In genomic region chr4:168601899-168602298, GRCh38 we compare ENCODE assay signal across 22 cellular contexts.
DNase-seq lines count a peak whose midpoint lies in the region; ATAC-seq, FAIRE-seq and TF ChIP-seq lines count a peak whose summit lies in the region.
"Had no signal": no experiment of that assay in that cellular context is flagged by ENCODE, and none has a peak within 500 bp of the region (broad histone marks: within the 10 kb centered on the region; RNA-seq: fewer than 3 reads in every experiment).

No MANE protein-coding gene starts in this region.

- TF ChIP-seq RAD21 in A549 (conservative IDR thresholded peaks at IDR 0.05 in 1 of 2, IDR thresholded peaks at IDR 0.05 in 1 of 2), result no peak

- no peak for FAIRE-seq in A549 (lab: Jason Lieb, UNC)
- FAIRE-seq: D721Med, H54 had no signal

- H3K4me3 ChIP-seq in A549 (no peak overlapping the region), PC-3 (ENCODE audit: low read length) (no peak overlapping the region), epithelial cell of esophagus (ENCODE audit: low read length) (no peak overlapping the region), neural progenitor cell (no peak overlapping the region), ovary (no peak overlapping the region)
- H3K4me3 ChIP-seq: BLaER1 treated with 17β-estradiol and CSF1 and Interleukin-3, amounts not matched to agents 10 nM and 100 nM had no signal

- H3K27me3 Mint-ChIP-seq in neural progenitor cell (ENCODE audit: insufficient read depth, low read depth), result no peaks in the 10 kb centered on the region
- no peaks in the 10 kb centered on the region for H3K27me3 Mint-ChIP-seq in glutamatergic neuron (ENCODE audit: unreplicated experiment)

- H3K4me1 ChIP-seq in A549 (peaks cover 57% of the 10 kb centered on the region), PC-3 (ENCODE audit: insufficient read depth, low read length) (peaks cover 48% of the 10 kb centered on the region), neural progenitor cell (peaks cover 29% of the 10 kb centered on the region), ovary (ENCODE audit: insufficient read depth) (no peaks in the 10 kb centered on the region)
- H3K4me1 ChIP-seq: BLaER1 treated with 17β-estradiol and CSF1 and Interleukin-3, amounts not matched to agents 10 nM and 100 nM had no signal

- no TSS peak for BruUV-seq in PC-3 (replicated peaks; lab: Mats Ljungman, UMichigan)

- POLR2A ChIA-PET in A549 (lab: Yijun Ruan, JAX), result no interaction called here
- POLR2A ChIA-PET in PC-3 (lab: Charles Lee; ENCODE audit: unreplicated experiment), result no interaction called here

- H3F3A ChIP-seq in PC-3 (ENCODE audit: low read length, unreplicated experiment), result no peaks in the 10 kb centered on the region
- peaks cover 29% of the 10 kb centered on the region for H3F3A ChIP-seq in neural progenitor cell (ENCODE audit: low read depth)

- H3K9me3 ChIP-seq in A549 (no peaks in the 10 kb centered on the region), PC-3 (ENCODE audit: low read length) (no peaks in the 10 kb centered on the region), neural progenitor cell (ENCODE audit: low read depth) (no peaks in the 10 kb centered on the region), ovary (no peaks in the 10 kb centered on the region)
- H3K9me3 ChIP-seq: BLaER1 treated with 17β-estradiol and CSF1 and Interleukin-3, amounts not matched to agents 10 nM and 100 nM; SK-N-SH had no signal

- TF ChIP-seq CTCF in A549 (IDR thresholded peaks at IDR 0.05) (no peak), PC-3 (conservative IDR thresholded peaks at IDR 0.05; ENCODE audit: low read depth, low read length) (no peak), epithelial cell of esophagus (IDR thresholded peaks at IDR 0.05; ENCODE audit: insufficient read depth, low read depth, low read length, missing control alignments) (no peak), neural progenitor cell (IDR thresholded peaks at IDR 0.05) (no peak), ovary (IDR thresholded peaks at IDR 0.05) (no peak), glutamatergic neuron (IDR thresholded peaks at IDR 0.05; ENCODE audit: partially characterized antibody, unreplicated experiment) (no peak)

- H3K4me3 Mint-ChIP-seq in neural progenitor cell (no peak overlapping the region), glutamatergic neuron (ENCODE audit: unreplicated experiment) (no peak overlapping the region)
- H3K4me3 Mint-ChIP-seq: CD4-positive, alpha-beta T cell had no signal

- H3K79me2 ChIP-seq in PC-3 (ENCODE audit: low read length) (no peaks in the 10 kb centered on the region), neural progenitor cell (ENCODE audit: low read depth) (no peaks in the 10 kb centered on the region)

- H3K4me1 Mint-ChIP-seq in neural progenitor cell (peaks cover 34% of the 10 kb centered on the region), glutamatergic neuron (ENCODE audit: low read depth, unreplicated experiment) (peaks cover 2% of the 10 kb centered on the region)

- H4K20me1 ChIP-seq in PC-3 (ENCODE audit: low read length) (no peaks in the 10 kb centered on the region), neural progenitor cell (ENCODE audit: low read depth) (no peaks in the 10 kb centered on the region)
- H4K20me1 ChIP-seq: BLaER1 treated with 17β-estradiol and CSF1 and Interleukin-3, amounts not matched to agents 10 nM and 100 nM had no signal

- ATAC-seq in A549, result peak in 1 of 2 experiments; percentile 49; a peak in 3 of 6 replicates
- no peak for ATAC-seq in PC-3
- ATAC-seq in HG03521 (IDR thresholded peaks at IDR 0.05; ENCODE audit: unreplicated experiment), result no peak
- ATAC-seq: Panc1 had no signal

- no peaks in the 10 kb centered on the region for H3K9me3 Mint-ChIP-seq in neural progenitor cell
- no peaks in the 10 kb centered on the region for H3K9me3 Mint-ChIP-seq in glutamatergic neuron (ENCODE audit: unreplicated experiment)
- H3K9me3 Mint-ChIP-seq: CD4-positive, alpha-beta T cell had no signal

- CTCF ChIA-PET in A549 (lab: Yijun Ruan, JAX), result interaction anchor here (0.7 to 0.8 kb wide), 2 partner anchors 13 to 17 kb away, joined by 3 to 4 read pairs; no protein-coding TSS in a partner anchor
- CTCF ChIA-PET in PC-3 (lab: Charles Lee), result no interaction called here

- H3K9me2 ChIP-seq in PC-3 (replicated peaks; ENCODE audit: low read length), result no peaks in the 10 kb centered on the region
- H3K9me2 ChIP-seq: SK-N-SH had no signal

- intact Hi-C loops in PC-3 (cut with micrococcal nuclease), result no loop called here
- intact Hi-C loops in ovary (cut with DNase I), result no loop called here

- H2AFZ ChIP-seq in PC-3 (ENCODE audit: low read length) (no peak overlapping the region), neural progenitor cell (replicated peaks) (no peak overlapping the region)

- H3K4me2 ChIP-seq in A549 (no peak overlapping the region), PC-3 (ENCODE audit: low read length) (peak overlapping the region; percentile 21; the same call in 1 of the 2 replicates), neural progenitor cell (no peak overlapping the region)
- H3K4me2 ChIP-seq: BLaER1 treated with 17β-estradiol and CSF1 and Interleukin-3, amounts not matched to agents 10 nM and 100 nM; SK-N-SH had no signal

- H3K36me3 ChIP-seq in PC-3 (ENCODE audit: low read depth, low read length) (no peaks in the 10 kb centered on the region), neural progenitor cell (no peaks in the 10 kb centered on the region), ovary (no peaks in the 10 kb centered on the region)
- H3K36me3 ChIP-seq: BLaER1 treated with 17β-estradiol and CSF1 and Interleukin-3, amounts not matched to agents 10 nM and 100 nM had no signal

- H3K9ac ChIP-seq in PC-3 (ENCODE audit: low read length), result peak overlapping the region; percentile 83
- no peak overlapping the region for H3K9ac ChIP-seq in neural progenitor cell
- H3K9ac ChIP-seq: BLaER1 treated with 17β-estradiol and CSF1 and Interleukin-3, amounts not matched to agents 10 nM and 100 nM; SK-N-SH had no signal

- no peak for TF ChIP-seq POLR2A in A549 (IDR thresholded peaks at IDR 0.05; ENCODE audit: low read length)
- TF ChIP-seq POLR2A in ovary (IDR thresholded peaks at IDR 0.05), result no peak

- 80% methylated on average over 4 of the region's 4 CpGs for WGBS in A549 (ENCODE audit: missing lambda C conversion rate)
- WGBS in ovary, 3 donors, result 96 to 99% (median 98%) methylated on average over 4 of the region's 4 CpGs

- H3K27ac ChIP-seq in A549 (peak overlapping the region; percentile 35 to 63; a peak in 3 of 6 replicates), PC-3 (ENCODE audit: low read length) (peak overlapping the region; percentile 97), neural progenitor cell (no peak overlapping the region), ovary (no peak overlapping the region)
- H3K27ac ChIP-seq: BLaER1 treated with 17β-estradiol and CSF1 and Interleukin-3, amounts not matched to agents 10 nM and 100 nM had no signal

- H3K27me3 ChIP-seq in PC-3 (ENCODE audit: low read length), result no peaks in the 10 kb centered on the region
- H3K27me3 ChIP-seq in neural progenitor cell, result no peaks in the 10 kb centered on the region
- H3K27me3 ChIP-seq in ovary, result no peaks in the 10 kb centered on the region
- H3K27me3 ChIP-seq: BLaER1 treated with 17β-estradiol and CSF1 and Interleukin-3, amounts not matched to agents 10 nM and 100 nM had no signal

- peak overlapping the region; percentile 50 for H3K27ac Mint-ChIP-seq in neural progenitor cell
- no peak overlapping the region for H3K27ac Mint-ChIP-seq in glutamatergic neuron (ENCODE audit: unreplicated experiment)
- H3K27ac Mint-ChIP-seq: CD4-positive, alpha-beta T cell had no signal

- TF ChIP-seq EP300 in A549 (IDR thresholded peaks at IDR 0.05), result no peak
- TF ChIP-seq EP300 in ovary (IDR thresholded peaks at IDR 0.05), result no peak

- no peaks in the 10 kb centered on the region for H3K36me3 Mint-ChIP-seq in neural progenitor cell
- no peaks in the 10 kb centered on the region for H3K36me3 Mint-ChIP-seq in glutamatergic neuron (ENCODE audit: unreplicated experiment)

- DNase-seq in A549 (ENCODE audit: low read depth in 1 of 2, low spot score in 1 of 2) (no peak), PC-3 (no peak), epithelial cell of esophagus (ENCODE audit: low read depth) (peak; percentile 39), neural progenitor cell (ENCODE audit: low spot score) (no peak), ovary (no peak), glutamatergic neuron (no peak)
- DNase-seq: AML-193; CD4-positive, alpha-beta T cell; KG1; NCI-H1048; NCI-H1417; NCI-H1694 treated with DMSO at 0.1 percent for 48 hours; NCI-H2081; NCI-H2227 treated with DMSO at 0.1 percent for 48 hours; NCI-H526 treated with DMSO at 0.1 percent for 48 hours; SIG-M5; SK-N-SH had no signal

TF ChIP-seq in A549, 52 proteins besides CTCF, POLR2A, EP300 and RAD21 (continues in another document):
- TF ChIP-seq MYC (IDR thresholded peaks at IDR 0.05; ENCODE audit: borderline replicate concordance, low read length) (no peak), SREBF2 (IDR thresholded peaks at IDR 0.05) (no peak), MAZ (IDR thresholded peaks at IDR 0.05; ENCODE audit: borderline replicate concordance, low read depth, low read length) (no peak), BHLHE40 (IDR thresholded peaks at IDR 0.05; ENCODE audit: low read depth, low read length) (no peak), ATOH8 (CRISPR knock-in tag; IDR thresholded peaks at IDR 0.05; ENCODE audit: low read depth) (no peak), RNF2 (IDR thresholded peaks at IDR 0.05; ENCODE audit: borderline replicate concordance, low read depth) (no peak), ZC3H11A (IDR thresholded peaks at IDR 0.05) (no peak), HOXB5 (CRISPR knock-in tag; IDR thresholded peaks at IDR 0.05) (no peak), FOSB (CRISPR knock-in tag; IDR thresholded peaks at IDR 0.05) (no peak), JUN (IDR thresholded peaks at IDR 0.05) (no peak), NFE2L2 (conservative IDR thresholded peaks at IDR 0.05; ENCODE audit: low read length) (no peak), ZFP36 (IDR thresholded peaks at IDR 0.05; ENCODE audit: borderline replicate concordance, partially characterized antibody) (no peak), PHF8 (IDR thresholded peaks at IDR 0.05; ENCODE audit: borderline replicate concordance, low read depth) (no peak), SMC3 (IDR thresholded peaks at IDR 0.05) (no peak), HDAC2 (IDR thresholded peaks at IDR 0.05) (no peak)

Comparison
In these comparisons a context has a peak if more than half of its experiments do, and no peak if none do; other contexts are left out.
1. H3K27ac ChIP-seq: peak in A549 (2 of 2) and PC-3 (single experiment); none in neural progenitor cell (single experiment) and ovary (0 of 2).